15 cellular contexts compared by ENCODE assay signal in genomic region chr15:49863431-49864205, GRCh38.
DNase-seq lines count a peak whose midpoint lies in the region; ATAC-seq and TF ChIP-seq lines count a peak whose summit lies in the region.
"Had no signal": no experiment of that assay in that cellular context is flagged by ENCODE, and none has a peak within 500 bp of the region (broad histone marks: within the 10 kb centered on the region; RNA-seq: fewer than 3 reads in every experiment).

No MANE protein-coding gene starts in this region.

- H2AFZ ChIP-seq in fibroblast of lung (ENCODE audit: low read length), result no peak overlapping the region

- H3K4me2 ChIP-seq in fibroblast of lung (ENCODE audit: extremely low read depth, insufficient read depth, low read length), result no peak overlapping the region
- H3K4me2 ChIP-seq: BLaER1 had no signal

- peak overlapping the region; percentile 64 for H3K27ac ChIP-seq in RWPE2 (ENCODE audit: poor library complexity, severe bottlenecking)
- peak overlapping the region; percentile 48 for H3K27ac ChIP-seq in fibroblast of lung (ENCODE audit: insufficient read depth, low read length)
- peak overlapping the region in 3 of 4 donors; percentile 10 to 28 (median 25) for H3K27ac ChIP-seq in gastrocnemius medialis
- peak overlapping the region in 1 of 4 donors; percentile 5 for H3K27ac ChIP-seq in body of pancreas
- H3K27ac ChIP-seq in upper lobe of right lung, result no peak overlapping the region
- H3K27ac ChIP-seq: BLaER1, colonic mucosa, VCaP had no signal

- no peak overlapping the region for H3K9ac ChIP-seq in fibroblast of lung (ENCODE audit: insufficient read depth, low read length)
- H3K9ac ChIP-seq: BLaER1 had no signal

- H3K27me3 ChIP-seq in RWPE2 (ENCODE audit: insufficient read depth, poor library complexity, severe bottlenecking), result no peaks in the 10 kb centered on the region
- H3K27me3 ChIP-seq in fibroblast of lung (ENCODE audit: control insufficient read depth, insufficient read depth, low read length), result no peaks in the 10 kb centered on the region
- no peaks in the 10 kb centered on the region for H3K27me3 ChIP-seq in gastrocnemius medialis
- no peaks in the 10 kb centered on the region for H3K27me3 ChIP-seq in body of pancreas
- no peaks in the 10 kb centered on the region for H3K27me3 ChIP-seq in upper lobe of right lung
- H3K27me3 ChIP-seq: BLaER1, colonic mucosa, heart right ventricle, MG63 had no signal

- 64 to 73% methylated on average over 3 of the region's 3 CpGs for WGBS in body of pancreas, 2 donors

- no peaks in the 10 kb centered on the region for H4K20me1 ChIP-seq in fibroblast of lung (ENCODE audit: control insufficient read depth, extremely low read depth, insufficient read depth, low read length)
- H4K20me1 ChIP-seq: BLaER1 had no signal

- in situ Hi-C loops in gastrocnemius medialis (cut with MboI; ENCODE audit: low sequenced_read_pairs in 4 of 4), result no loop called here

- H3K36me3 ChIP-seq in RWPE2 (ENCODE audit: low read depth) (no peaks in the 10 kb centered on the region), fibroblast of lung (ENCODE audit: control insufficient read depth, insufficient read depth, low read length) (no peaks in the 10 kb centered on the region), gastrocnemius medialis (no peaks in the 10 kb centered on the region), body of pancreas (replicated peaks in 1 of 2; ENCODE audit: insufficient read depth in 1 of 2, low read depth in 2 of 2) (no peaks in the 10 kb centered on the region), upper lobe of right lung (no peaks in the 10 kb centered on the region)
- H3K36me3 ChIP-seq: BLaER1, colonic mucosa, MG63 had no signal

- TF ChIP-seq CTCF in AG09319 (IDR thresholded peaks at IDR 0.05; ENCODE audit: low read depth, low read length) (no peak), RWPE2 (IDR thresholded peaks at IDR 0.05; ENCODE audit: poor library complexity, severe bottlenecking) (no peak), fibroblast of lung (conservative IDR thresholded peaks at IDR 0.05 in 1 of 2, IDR thresholded peaks at IDR 0.05 in 1 of 2; ENCODE audit: low read depth in 1 of 2, low read length in 2 of 2) (no peak), gastrocnemius medialis (IDR thresholded peaks at IDR 0.05 in 4 of 5, conservative IDR thresholded peaks at IDR 0.05 in 1 of 5) (no peak), body of pancreas (IDR thresholded peaks at IDR 0.05) (no peak), upper lobe of right lung (IDR thresholded peaks at IDR 0.05) (no peak)

- intact Hi-C loops in gastrocnemius medialis (cut with DNase I; ENCODE audit: low total_unique reads) (no loop called here), body of pancreas (cut with DNase I) (no loop called here), upper lobe of right lung (cut with DNase I) (no loop called here)

- H3K4me1 ChIP-seq in RWPE2 (ENCODE audit: insufficient read depth, poor library complexity, severe bottlenecking), result peaks cover 47% of the 10 kb centered on the region
- H3K4me1 ChIP-seq in fibroblast of lung (ENCODE audit: control insufficient read depth, extremely low read depth, insufficient read depth, low read length), result peaks cover 7% of the 10 kb centered on the region
- H3K4me1 ChIP-seq in gastrocnemius medialis, result no peaks in the 10 kb centered on the region
- H3K4me1 ChIP-seq in body of pancreas, result no peaks in the 10 kb centered on the region
- no peaks in the 10 kb centered on the region for H3K4me1 ChIP-seq in upper lobe of right lung
- H3K4me1 ChIP-seq: BLaER1, colonic mucosa had no signal

- no peaks in the 10 kb centered on the region for H3K79me2 ChIP-seq in fibroblast of lung (ENCODE audit: control insufficient read depth, insufficient read depth, low read length)

- DNase-seq in AG09319 (ENCODE audit: extremely low read depth, low read depth) (peak; percentile 81), RWPE2 (ENCODE audit: low spot score) (no peak), fibroblast of lung (ENCODE audit: low read depth in 2 of 2) (peak; percentile 88 to 94), gastrocnemius medialis (no peak), body of pancreas (no peak), cortex of kidney (lab: John Stamatoyannopoulos, UW) (no peak), SKM-1 (lab: John Stamatoyannopoulos, UW; ENCODE audit: unreplicated experiment) (no peak), upper lobe of right lung (no peak)
- DNase-seq: colonic mucosa; heart right ventricle; MG63; NK-92 treated with Interleukin-12 subunit alpha and Interleukin-12 subunit beta, amount 100 ng/mL, for 24 hours had no signal

- ATAC-seq in RWPE2 (ENCODE audit: low read depth) (peak; percentile 68), gastrocnemius medialis (peak; percentile 39), body of pancreas (no peak), upper lobe of right lung (no peak)
- ATAC-seq: SK-N-SH treated with all-trans-retinoic acid at 6 μM for 48 hours had no signal

- TF ChIP-seq POLR2A in gastrocnemius medialis (IDR thresholded peaks at IDR 0.05) (no peak), body of pancreas (IDR thresholded peaks at IDR 0.05) (no peak)

- H3K4me3 ChIP-seq in RWPE2 (ENCODE audit: severe bottlenecking) (no peak overlapping the region), fibroblast of lung (replicated peaks in 1 of 4; ENCODE audit: control extremely low read depth in 1 of 4, insufficient read depth in 1 of 4, low read depth in 3 of 4, low read length in 4 of 4) (no peak overlapping the region), gastrocnemius medialis (no peak overlapping the region), body of pancreas (no peak overlapping the region), upper lobe of right lung (no peak overlapping the region)
- H3K4me3 ChIP-seq: BLaER1, colonic mucosa, heart right ventricle, MG63 had no signal

- no peaks in the 10 kb centered on the region for H3K9me3 ChIP-seq in RWPE2 (ENCODE audit: severe bottlenecking)
- H3K9me3 ChIP-seq in fibroblast of lung (ENCODE audit: control insufficient read depth, insufficient read depth, low read depth, low read length), result no peaks in the 10 kb centered on the region
- H3K9me3 ChIP-seq in gastrocnemius medialis, result no peaks in the 10 kb centered on the region
- H3K9me3 ChIP-seq in body of pancreas, result no peaks in the 10 kb centered on the region
- no peaks in the 10 kb centered on the region for H3K9me3 ChIP-seq in upper lobe of right lung
- H3K9me3 ChIP-seq: BLaER1, colonic mucosa had no signal

Comparison
In these comparisons a context has a peak if more than half of its experiments do, and no peak if none do; other contexts are left out.
1. DNase-seq: peak in AG09319 (single experiment) and fibroblast of lung (2 of 2); none in RWPE2 (single experiment), gastrocnemius medialis (0 of 2), body of pancreas (0 of 4), cortex of kidney (single experiment), SKM-1 (single experiment) and upper lobe of right lung (single experiment).
2. ATAC-seq: peak in RWPE2 (single experiment) and gastrocnemius medialis (2 of 2); none in body of pancreas (single experiment) and upper lobe of right lung (single experiment).